ENCODE assay signal across 1 cellular context in genomic region chr6:21845018-21845417, GRCh38.
TF ChIP-seq lines count a peak whose summit lies in the region.

No MANE protein-coding gene starts in this region.

TF ChIP-seq in WTC11, 78 proteins besides CTCF, POLR2A, EP300 and RAD21 (continued from another document):
- TF ChIP-seq, protein P1, sequence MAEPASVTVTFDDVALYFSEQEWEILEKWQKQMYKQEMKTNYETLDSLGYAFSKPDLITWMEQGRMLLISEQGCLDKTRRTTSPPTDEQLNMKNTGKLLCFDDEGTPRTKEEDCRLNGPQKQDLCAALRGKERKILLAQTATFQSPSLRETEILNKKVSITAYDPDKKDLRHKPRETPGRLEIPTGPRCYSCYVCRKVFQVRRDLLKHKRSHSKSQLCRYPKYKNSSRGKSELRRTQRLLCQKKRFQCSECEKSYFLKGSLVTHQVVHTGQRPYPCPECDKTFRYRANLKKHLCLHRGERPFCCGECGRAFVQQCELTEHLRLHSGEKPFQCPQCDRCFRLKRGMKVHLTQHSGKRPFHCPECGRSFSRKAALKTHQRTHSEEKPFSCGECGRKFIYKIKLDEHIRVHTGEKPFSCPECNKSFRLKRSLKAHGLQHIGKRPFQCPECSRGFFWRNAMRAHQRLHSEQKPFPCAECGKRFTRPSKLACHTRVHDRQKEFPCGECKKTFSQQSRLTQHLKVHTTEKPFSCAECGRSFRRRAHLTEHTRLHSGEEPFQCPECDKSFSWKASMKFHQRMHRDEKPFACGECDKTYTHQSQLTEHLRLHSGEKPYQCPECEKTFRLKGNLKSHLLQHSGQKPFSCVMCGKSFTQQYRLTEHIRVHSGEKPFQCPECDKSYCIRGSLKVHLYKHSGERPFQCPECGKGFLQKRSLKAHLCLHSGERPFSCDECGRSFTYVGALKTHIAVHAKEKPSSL (CRISPR knock-in tag; conservative IDR thresholded peaks at IDR 0.05) = no peak
- TF ChIP-seq ZBTB43 (CRISPR knock-in tag; IDR thresholded peaks at IDR 0.05) (no peak), ETV6 (CRISPR knock-in tag; IDR thresholded peaks at IDR 0.05) (no peak), JUN (CRISPR knock-in tag; IDR thresholded peaks at IDR 0.05) (no peak), CREM (CRISPR knock-in tag; IDR thresholded peaks at IDR 0.05) (no peak)
- TF ChIP-seq, protein P2, sequence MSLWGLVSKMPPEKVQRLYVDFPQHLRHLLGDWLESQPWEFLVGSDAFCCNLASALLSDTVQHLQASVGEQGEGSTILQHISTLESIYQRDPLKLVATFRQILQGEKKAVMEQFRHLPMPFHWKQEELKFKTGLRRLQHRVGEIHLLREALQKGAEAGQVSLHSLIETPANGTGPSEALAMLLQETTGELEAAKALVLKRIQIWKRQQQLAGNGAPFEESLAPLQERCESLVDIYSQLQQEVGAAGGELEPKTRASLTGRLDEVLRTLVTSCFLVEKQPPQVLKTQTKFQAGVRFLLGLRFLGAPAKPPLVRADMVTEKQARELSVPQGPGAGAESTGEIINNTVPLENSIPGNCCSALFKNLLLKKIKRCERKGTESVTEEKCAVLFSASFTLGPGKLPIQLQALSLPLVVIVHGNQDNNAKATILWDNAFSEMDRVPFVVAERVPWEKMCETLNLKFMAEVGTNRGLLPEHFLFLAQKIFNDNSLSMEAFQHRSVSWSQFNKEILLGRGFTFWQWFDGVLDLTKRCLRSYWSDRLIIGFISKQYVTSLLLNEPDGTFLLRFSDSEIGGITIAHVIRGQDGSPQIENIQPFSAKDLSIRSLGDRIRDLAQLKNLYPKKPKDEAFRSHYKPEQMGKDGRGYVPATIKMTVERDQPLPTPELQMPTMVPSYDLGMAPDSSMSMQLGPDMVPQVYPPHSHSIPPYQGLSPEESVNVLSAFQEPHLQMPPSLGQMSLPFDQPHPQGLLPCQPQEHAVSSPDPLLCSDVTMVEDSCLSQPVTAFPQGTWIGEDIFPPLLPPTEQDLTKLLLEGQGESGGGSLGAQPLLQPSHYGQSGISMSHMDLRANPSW (CRISPR knock-in tag; conservative IDR thresholded peaks at IDR 0.05; ENCODE audit: low read depth) = no peak
- TF ChIP-seq, protein P3, sequence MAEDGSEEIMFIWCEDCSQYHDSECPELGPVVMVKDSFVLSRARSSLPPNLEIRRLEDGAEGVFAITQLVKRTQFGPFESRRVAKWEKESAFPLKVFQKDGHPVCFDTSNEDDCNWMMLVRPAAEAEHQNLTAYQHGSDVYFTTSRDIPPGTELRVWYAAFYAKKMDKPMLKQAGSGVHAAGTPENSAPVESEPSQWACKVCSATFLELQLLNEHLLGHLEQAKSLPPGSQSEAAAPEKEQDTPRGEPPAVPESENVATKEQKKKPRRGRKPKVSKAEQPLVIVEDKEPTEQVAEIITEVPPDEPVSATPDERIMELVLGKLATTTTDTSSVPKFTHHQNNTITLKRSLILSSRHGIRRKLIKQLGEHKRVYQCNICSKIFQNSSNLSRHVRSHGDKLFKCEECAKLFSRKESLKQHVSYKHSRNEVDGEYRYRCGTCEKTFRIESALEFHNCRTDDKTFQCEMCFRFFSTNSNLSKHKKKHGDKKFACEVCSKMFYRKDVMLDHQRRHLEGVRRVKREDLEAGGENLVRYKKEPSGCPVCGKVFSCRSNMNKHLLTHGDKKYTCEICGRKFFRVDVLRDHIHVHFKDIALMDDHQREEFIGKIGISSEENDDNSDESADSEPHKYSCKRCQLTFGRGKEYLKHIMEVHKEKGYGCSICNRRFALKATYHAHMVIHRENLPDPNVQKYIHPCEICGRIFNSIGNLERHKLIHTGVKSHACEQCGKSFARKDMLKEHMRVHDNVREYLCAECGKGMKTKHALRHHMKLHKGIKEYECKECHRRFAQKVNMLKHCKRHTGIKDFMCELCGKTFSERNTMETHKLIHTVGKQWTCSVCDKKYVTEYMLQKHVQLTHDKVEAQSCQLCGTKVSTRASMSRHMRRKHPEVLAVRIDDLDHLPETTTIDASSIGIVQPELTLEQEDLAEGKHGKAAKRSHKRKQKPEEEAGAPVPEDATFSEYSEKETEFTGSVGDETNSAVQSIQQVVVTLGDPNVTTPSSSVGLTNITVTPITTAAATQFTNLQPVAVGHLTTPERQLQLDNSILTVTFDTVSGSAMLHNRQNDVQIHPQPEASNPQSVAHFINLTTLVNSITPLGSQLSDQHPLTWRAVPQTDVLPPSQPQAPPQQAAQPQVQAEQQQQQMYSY (CRISPR knock-in tag; IDR thresholded peaks at IDR 0.05) = no peak
TF ChIP-seq in WTC11: peak in this region for 0.
